ENCODE assay signal across 2 cellular contexts in the genomic region with DNA sequence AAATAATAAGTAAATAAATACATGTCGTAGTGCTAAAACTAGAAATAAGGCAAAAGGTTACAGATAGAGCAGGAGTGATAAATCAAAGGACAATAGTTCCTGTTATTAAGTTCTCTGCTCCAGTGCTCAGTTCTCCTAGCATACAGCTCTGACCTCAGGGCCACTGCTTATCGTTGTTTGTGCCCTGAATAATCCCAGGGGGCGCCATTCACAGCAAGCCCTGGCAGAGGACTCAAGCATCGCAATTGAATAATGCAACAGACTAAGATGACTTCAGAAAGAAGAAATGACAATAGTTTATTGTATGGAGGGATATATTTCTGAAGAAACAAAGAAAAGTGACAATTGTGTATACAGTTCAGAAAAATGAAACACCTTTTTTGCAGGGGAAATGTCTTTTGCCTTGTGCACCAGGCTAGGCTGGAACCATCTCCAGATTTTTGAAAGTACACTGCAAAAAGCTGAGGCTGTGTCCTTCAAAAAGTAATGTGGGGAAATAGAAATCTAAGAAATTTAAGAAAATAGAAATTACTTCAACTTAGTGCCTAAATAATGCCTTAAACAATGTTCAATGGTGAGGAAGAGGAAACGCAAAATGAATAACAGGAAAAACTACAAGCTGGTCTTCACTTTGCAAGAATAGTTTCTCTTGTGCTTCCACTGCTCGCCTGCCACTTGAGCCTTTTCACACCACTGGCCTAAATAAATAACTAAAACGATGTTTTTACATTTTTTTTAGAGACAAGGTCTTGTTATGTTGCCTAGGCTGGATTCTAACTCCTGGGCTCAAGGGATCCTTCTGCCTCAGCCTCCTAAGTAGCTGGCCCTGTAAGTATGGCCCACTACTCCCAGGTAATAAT.
TF ChIP-seq lines count a peak whose summit lies in the region.

No MANE protein-coding gene starts in this region.

TF ChIP-seq in WTC11, 78 proteins besides CTCF, POLR2A, EP300 and RAD21:
- TF ChIP-seq, protein P1, sequence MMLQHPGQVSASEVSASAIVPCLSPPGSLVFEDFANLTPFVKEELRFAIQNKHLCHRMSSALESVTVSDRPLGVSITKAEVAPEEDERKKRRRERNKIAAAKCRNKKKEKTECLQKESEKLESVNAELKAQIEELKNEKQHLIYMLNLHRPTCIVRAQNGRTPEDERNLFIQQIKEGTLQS (CRISPR knock-in tag; conservative IDR thresholded peaks at IDR 0.05): no peak
- no peak for TF ChIP-seq NR3C1 (CRISPR knock-in tag; conservative IDR thresholded peaks at IDR 0.05; ENCODE audit: low read depth)
- TF ChIP-seq NR2C2 (CRISPR knock-in tag; IDR thresholded peaks at IDR 0.05): no peak
- TF ChIP-seq ZNF317 (CRISPR knock-in tag; IDR thresholded peaks at IDR 0.05; ENCODE audit: borderline replicate concordance, low read depth): no peak
- TF ChIP-seq, protein P2, sequence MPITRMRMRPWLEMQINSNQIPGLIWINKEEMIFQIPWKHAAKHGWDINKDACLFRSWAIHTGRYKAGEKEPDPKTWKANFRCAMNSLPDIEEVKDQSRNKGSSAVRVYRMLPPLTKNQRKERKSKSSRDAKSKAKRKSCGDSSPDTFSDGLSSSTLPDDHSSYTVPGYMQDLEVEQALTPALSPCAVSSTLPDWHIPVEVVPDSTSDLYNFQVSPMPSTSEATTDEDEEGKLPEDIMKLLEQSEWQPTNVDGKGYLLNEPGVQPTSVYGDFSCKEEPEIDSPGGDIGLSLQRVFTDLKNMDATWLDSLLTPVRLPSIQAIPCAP (CRISPR knock-in tag; IDR thresholded peaks at IDR 0.05): no peak
- TF ChIP-seq ZMAT4 (CRISPR knock-in tag; IDR thresholded peaks at IDR 0.05): no peak
- no peak for TF ChIP-seq SP1 (CRISPR knock-in tag; conservative IDR thresholded peaks at IDR 0.05)
- no peak for TF ChIP-seq CBFB (CRISPR knock-in tag; IDR thresholded peaks at IDR 0.05; ENCODE audit: low read depth)
- no peak for TF ChIP-seq USF1 (CRISPR knock-in tag; IDR thresholded peaks at IDR 0.05)
- TF ChIP-seq GTF2I (CRISPR knock-in tag; conservative IDR thresholded peaks at IDR 0.05): no peak
- TF ChIP-seq NFE2L1 (CRISPR knock-in tag; IDR thresholded peaks at IDR 0.05): no peak
- TF ChIP-seq NFYB (CRISPR knock-in tag; conservative IDR thresholded peaks at IDR 0.05; ENCODE audit: low read depth): no peak
- no peak for TF ChIP-seq ESRRA (CRISPR knock-in tag; IDR thresholded peaks at IDR 0.05; ENCODE audit: borderline replicate concordance)
- TF ChIP-seq HMGA2 (CRISPR knock-in tag; IDR thresholded peaks at IDR 0.05): no peak
- no peak for TF ChIP-seq SMAD4 (CRISPR knock-in tag; IDR thresholded peaks at IDR 0.05)
TF ChIP-seq in WTC11: peak in this region for 0.

TF ChIP-seq in H1, 55 proteins besides CTCF, POLR2A, EP300 and RAD21:
- TF ChIP-seq E2F6 (IDR thresholded peaks at IDR 0.05) (no peak), CTBP2 (IDR thresholded peaks at IDR 0.05; ENCODE audit: borderline replicate concordance, insufficient read depth, insufficient read length, low read length) (no peak), MAFK (IDR thresholded peaks at IDR 0.05; ENCODE audit: low read depth, low read length) (no peak), RNF2 (IDR thresholded peaks at IDR 0.05; ENCODE audit: borderline replicate concordance, low read depth, low read length, missing control alignments, poor library complexity, severe bottlenecking) (no peak), SP4 (IDR thresholded peaks at IDR 0.05; ENCODE audit: low read length) (no peak), SP1 (IDR thresholded peaks at IDR 0.05; ENCODE audit: low read depth, low read length) (no peak)
